In genomic region chr14:35969310-35969709, GRCh38 we compare ENCODE assay signal across 29 cellular contexts.
"Had no signal": no experiment of that assay in that cellular context is flagged by ENCODE, and none has a peak within 500 bp of the region (broad histone marks: within the 10 kb centered on the region; RNA-seq: fewer than 3 reads in every experiment).

No MANE protein-coding gene starts in this region.

- FAIRE-seq: colon, endometrium, endothelial cell of umbilical vein, frontal cortex had no signal

- H3K4me3 Mint-ChIP-seq: dendritic cell treated with granulocyte-macrophage colony-stimulating factor and Interleukin-4, amounts not matched to agents 40 ng/mL and 50 ng/mL, for 4 days; effector memory CD8-positive, alpha-beta T cell; endodermal cell had no signal

- H3K36me3 ChIP-seq: colonic mucosa, esophagus squamous epithelium, gastrocnemius medialis, gastroesophageal sphincter, heart left ventricle, heart right ventricle had no signal

- H3K9me3 ChIP-seq: colonic mucosa, esophagus squamous epithelium, gastrocnemius medialis, gastroesophageal sphincter, heart right ventricle had no signal

- H3K27ac ChIP-seq: colonic mucosa, coronary artery, epithelial cell of prostate, esophagus squamous epithelium, foreskin keratinocyte, gastrocnemius medialis, gastroesophageal sphincter, heart left ventricle, heart right ventricle, hepatocyte had no signal

- H3K79me2 ChIP-seq: hepatocyte had no signal

- H3K4me3 ChIP-seq: colonic mucosa, coronary artery, dorsolateral prefrontal cortex, esophagus squamous epithelium, gastrocnemius medialis, gastroesophageal sphincter, heart left ventricle, heart right ventricle, hepatocyte had no signal

- ATAC-seq: effector memory CD8-positive, alpha-beta T cell; esophagus mucosa; foreskin keratinocyte; gastrocnemius medialis; gastroesophageal sphincter; heart left ventricle; heart right ventricle had no signal

- H2AFZ ChIP-seq: hepatocyte had no signal

- H3K9me3 Mint-ChIP-seq: dendritic cell treated with granulocyte-macrophage colony-stimulating factor and Interleukin-4, amounts not matched to agents 40 ng/mL and 50 ng/mL, for 4 days; effector memory CD8-positive, alpha-beta T cell; endodermal cell had no signal

- H3K4me2 ChIP-seq: hepatocyte had no signal

- H3K27ac Mint-ChIP-seq: dendritic cell treated with granulocyte-macrophage colony-stimulating factor and Interleukin-4, amounts not matched to agents 40 ng/mL and 50 ng/mL, for 4 days; effector memory CD8-positive, alpha-beta T cell; endodermal cell had no signal

- DNase-seq: colonic mucosa; cortex of kidney; dermis blood vessel endothelial cell; dorsolateral prefrontal cortex; effector CD4-positive, alpha-beta T cell; effector CD8-positive, alpha-beta T cell; effector memory CD4-positive, alpha-beta T cell; effector memory CD8-positive, alpha-beta T cell; endodermal cell; erythroblast; esophagus squamous epithelium; foreskin fibroblast; foreskin keratinocyte; foreskin melanocyte; gastrocnemius medialis; glutamatergic neuron; head of caudate nucleus; heart left ventricle; heart right ventricle had no signal

- H3K27me3 ChIP-seq: colonic mucosa, dorsolateral prefrontal cortex, esophagus squamous epithelium, gastrocnemius medialis, gastroesophageal sphincter, hepatocyte had no signal

- H3K4me1 ChIP-seq: colonic mucosa, esophagus squamous epithelium, foreskin keratinocyte, gastrocnemius medialis, gastroesophageal sphincter, heart left ventricle, heart right ventricle had no signal
